1 cellular context compared by ENCODE assay signal in genomic region chr18:50232419-50232818, GRCh38.
TF ChIP-seq lines count a peak whose summit lies in the region.

No MANE protein-coding gene starts in this region.

TF ChIP-seq in WTC11, 78 proteins besides CTCF, POLR2A, EP300 and RAD21 (continued from another document):
- TF ChIP-seq E2F1 (CRISPR knock-in tag; IDR thresholded peaks at IDR 0.05), result no peak
- no peak for TF ChIP-seq ZNF671 (CRISPR knock-in tag; IDR thresholded peaks at IDR 0.05)
TF ChIP-seq in WTC11: peak in this region for 0.
